ENCODE assay signal across 12 cellular contexts in the genomic region with DNA sequence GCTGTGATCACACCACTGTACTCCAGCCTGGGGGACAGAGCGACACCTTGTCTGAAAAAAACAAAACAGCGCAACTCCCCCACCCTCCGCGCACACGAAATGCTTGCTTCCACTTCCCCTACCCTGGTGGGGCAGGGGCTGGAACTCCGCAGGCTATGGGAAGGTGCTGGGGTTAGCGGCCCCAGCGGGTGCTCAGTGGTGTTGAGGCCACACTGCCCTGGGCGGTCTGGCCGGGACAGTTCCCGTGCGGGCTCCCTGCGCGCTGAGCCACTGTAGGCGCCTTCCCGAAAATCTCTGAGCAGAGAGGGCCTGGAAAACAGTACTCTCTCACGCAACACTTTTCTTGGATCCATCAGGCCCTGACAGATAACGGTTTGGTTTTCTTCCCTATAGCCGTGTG. TPM values are rescaled to one million over a fixed set of nuclear protein-coding genes. Genes with fewer than 3 reads are reported as not detected.
DNase-seq lines count a peak whose midpoint lies in the region; ATAC-seq and TF ChIP-seq lines count a peak whose summit lies in the region.
"Had no signal": no experiment of that assay in that cellular context is flagged by ENCODE, and none has a peak within 500 bp of the region (broad histone marks: within the 10 kb centered on the region; RNA-seq: fewer than 3 reads in every experiment).

No MANE protein-coding gene starts in this region.

- H3K4me1 Mint-ChIP-seq in HFFc6 (ENCODE audit: low read depth) (peaks cover 28% of the 10 kb centered on the region), endodermal cell (peaks cover 12% of the 10 kb centered on the region)

- peak overlapping the region; percentile 96 for H3K56ac ChIP-seq in mesendoderm (ENCODE audit: low read length)

- H2BK15ac ChIP-seq in mesendoderm (replicated peaks; ENCODE audit: low read depth) = no peak overlapping the region

- 90 to 96% methylated on average over 16 to 19 of the region's 19 CpGs for WGBS in endodermal cell (ENCODE audit: insufficient coverage in 1 of 2, insufficient read length in 1 of 2), 2 experiments
- WGBS in mesendoderm (ENCODE audit: extremely low coverage, insufficient coverage, low lambda C conversion rate) = no CpG with 5 or more reads among the region's 19 CpGs
- 77 to 88% (median 85%) methylated on average over 19 of the region's 19 CpGs for WGBS in stomach, 5 donors

- H3K9me3 Mint-ChIP-seq in HFFc6 = no peaks in the 10 kb centered on the region
- peaks cover 7% of the 10 kb centered on the region for H3K9me3 Mint-ChIP-seq in endodermal cell

- ATAC-seq in HG03457 (IDR thresholded peaks at IDR 0.05; ENCODE audit: unreplicated experiment) = no peak

- H2BK120ac ChIP-seq in mesendoderm (ENCODE audit: low read depth, low read length) = no peak overlapping the region

- no peak for TF ChIP-seq EP300 in stomach (IDR thresholded peaks at IDR 0.05)

- peak overlapping the region; percentile 66 for H3K23ac ChIP-seq in mesendoderm (ENCODE audit: low read length)

- H2BK5ac ChIP-seq in mesendoderm (ENCODE audit: low read length) = no peak overlapping the region

- H3K4me2 ChIP-seq in mesendoderm (ENCODE audit: low read length) = peak overlapping the region; percentile 51

- H3K18ac ChIP-seq in mesendoderm (ENCODE audit: low read length) = no peak overlapping the region

- H3K9ac ChIP-seq in endodermal cell (ENCODE audit: extremely low read depth, low read length, poor library complexity, severe bottlenecking) (peak overlapping the region; percentile 87), mesendoderm (ENCODE audit: low read length) (peak overlapping the region; percentile 83)

- no peak overlapping the region; the same call in 1 of the 2 replicates for H3K27ac Mint-ChIP-seq in HFFc6
- H3K27ac Mint-ChIP-seq in endodermal cell = peak overlapping the region; percentile 89

- H3K27me3 ChIP-seq in endodermal cell (ENCODE audit: control insufficient read depth, insufficient read depth, low read length, poor library complexity, severe bottlenecking) = no peaks in the 10 kb centered on the region
- no peaks in the 10 kb centered on the region for H3K27me3 ChIP-seq in mesendoderm (ENCODE audit: insufficient read depth, low read length, poor library complexity)
- peaks cover 0 to 32% (median 8%) of the 10 kb centered on the region in 3 donors for H3K27me3 ChIP-seq in stomach
- H3K27me3 ChIP-seq: adrenal gland, foreskin keratinocyte had no signal

- H3K36me3 ChIP-seq in endodermal cell (ENCODE audit: control insufficient read depth, insufficient read depth, low read length) (no peaks in the 10 kb centered on the region), mesendoderm (ENCODE audit: control insufficient read depth, insufficient read depth, low read length) (no peaks in the 10 kb centered on the region), stomach (no peaks in the 10 kb centered on the region)
- H3K36me3 ChIP-seq: adrenal gland had no signal

- no peak overlapping the region for H3K4ac ChIP-seq in mesendoderm (ENCODE audit: low read depth, low read length)

- no peak for TF ChIP-seq POLR2A in stomach (IDR thresholded peaks at IDR 0.05)

- peaks cover 5% of the 10 kb centered on the region for H3K4me1 ChIP-seq in endodermal cell (ENCODE audit: control insufficient read depth, insufficient read depth, low read length)
- H3K4me1 ChIP-seq in mesendoderm (ENCODE audit: control insufficient read depth, low read depth, low read length) = peaks cover 3% of the 10 kb centered on the region
- H3K4me1 ChIP-seq in stomach = peaks cover 21 to 44% (median 34%) of the 10 kb centered on the region in 4 donors
- H3K4me1 ChIP-seq: foreskin keratinocyte had no signal

- H3K79me2 ChIP-seq in mesendoderm (ENCODE audit: control insufficient read depth, insufficient read depth, low read length) = peaks cover 14% of the 10 kb centered on the region

- DNase-seq in HFFc6 (no peak), endodermal cell (no peak), mesendoderm (no peak), stomach (no peak), NCI-H345 treated with DMSO at 0.1 percent for 48 hours (lab: John Stamatoyannopoulos, UW; ENCODE audit: unreplicated experiment) (no peak), A172 (ENCODE audit: low spot score) (no peak)
- no peak for DNase-seq in stimulated activated CD4-positive, alpha-beta T cell treated with anti-CD3 and anti-CD28 coated beads, Interleukin-4, amount 100 ng/mL, for 4 hours
- DNase-seq: activated CD4-positive, alpha-beta T cell treated with anti-CD3 and anti-CD28 coated beads for 1 hour; left colon had no signal

- peaks cover 9% of the 10 kb centered on the region for H3K79me1 ChIP-seq in mesendoderm (ENCODE audit: low read length)

- H3K27ac ChIP-seq in endodermal cell (ENCODE audit: low read depth, low read length) = no peak overlapping the region
- peak overlapping the region; percentile 89 for H3K27ac ChIP-seq in mesendoderm (ENCODE audit: low read depth, low read length)
- peak overlapping the region in 4 of 5 donors; percentile 72 to 85 (median 83) for H3K27ac ChIP-seq in stomach
- H3K27ac ChIP-seq: foreskin keratinocyte had no signal

- H4K8ac ChIP-seq in mesendoderm (ENCODE audit: low read depth, low read length) = no peak overlapping the region

- no peak overlapping the region for H2AK5ac ChIP-seq in mesendoderm (ENCODE audit: low read length)

- intact Hi-C loops in stomach (cut with DNase I; ENCODE audit: low total_unique reads) = no loop called here

- no peak overlapping the region for H4K5ac ChIP-seq in mesendoderm (ENCODE audit: low read length)

- H3K4me3 ChIP-seq in endodermal cell (ENCODE audit: low read length) (peak overlapping the region; percentile 75), mesendoderm (ENCODE audit: low read length) (no peak overlapping the region), stomach (peak overlapping the region in 1 of 4 donors; percentile 90)

- H3K9me3 ChIP-seq in endodermal cell (ENCODE audit: control insufficient read depth, low read length) (peaks cover 3% of the 10 kb centered on the region), stomach (no peaks in the 10 kb centered on the region)
- H3K9me3 ChIP-seq: adrenal gland had no signal

- TF ChIP-seq CTCF in HFFc6 (IDR thresholded peaks at IDR 0.05) (no peak), endodermal cell (conservative IDR thresholded peaks at IDR 0.05) (no peak), stomach (IDR thresholded peaks at IDR 0.05) (no peak)

- H3K4me3 Mint-ChIP-seq in HFFc6 = 0 out of 2 replicates have a peak overlapping the region, but pooled peaks have one; percentile 28
- peak overlapping the region; percentile 53 for H3K4me3 Mint-ChIP-seq in endodermal cell

- H3K27me3 Mint-ChIP-seq in HFFc6 (ENCODE audit: insufficient read depth) (peaks cover 4% of the 10 kb centered on the region; the same call in 1 of the 2 replicates), endodermal cell (ENCODE audit: insufficient read depth) (peaks cover 7% of the 10 kb centered on the region)

- H3K36me3 Mint-ChIP-seq in HFFc6 (ENCODE audit: low read depth) = peaks cover 6% of the 10 kb centered on the region; the same call in 1 of the 2 replicates
- H3K36me3 Mint-ChIP-seq in endodermal cell (ENCODE audit: low read depth) = peaks cover 12% of the 10 kb centered on the region

RNA-seq across cellular contexts. Expression of a gene that starts 1.1 kb away (rescaled TPM):
- total RNA-seq in HFFc6 (2021; fragmentation: NEBNext Ultra II Directional; extraction: Animal tissue kit (Norgen Biotek cat#: 25700)) = 10 to 100 TPM; 27.8 to 35.1 (median 29.4) TPM
- total RNA-seq in endodermal cell (10 to 100 TPM; 45.4 to 48.6 TPM), stomach (10 to 100 TPM in 1 of 5 donors, 1 to 10 TPM in 3, under 1 TPM in 1; 0.29 to 12.9 (median 5.3) TPM)
- polyA plus RNA-seq in endodermal cell (2013, experiment 1 of 2) = 18.9 TPM
- polyA plus RNA-seq in endodermal cell (2013, experiment 2 of 2) = 21.1 TPM
- 7.2 TPM for polyA plus RNA-seq in mesendoderm (2013, experiment 1 of 2)
- polyA plus RNA-seq in mesendoderm (2013, experiment 2 of 2) = 7.3 TPM
- polyA plus RNA-seq in stomach = 1 to 10 TPM; 3.3 to 9.0 (median 6.0) TPM
- total RNA-seq in A172 (2014; rRNA removed; shearing (Covaris generic)) = 39.5 and 43.6 TPM in 2 replicates

RNA-seq across cellular contexts. Expression of a gene that starts 52.3 kb away (rescaled TPM):
- total RNA-seq in HFFc6 (2021; fragmentation: NEBNext Ultra II Directional; extraction: Animal tissue kit (Norgen Biotek cat#: 25700)) = 10 to 100 TPM; 75.2 to 91.0 (median 86.8) TPM
- total RNA-seq in endodermal cell (100 to 1,000 TPM; 147 to 160 TPM), stomach (100 to 1,000 TPM in 1 of 5 donors, 10 to 100 TPM in 4; 39.1 to 146 (median 61.6) TPM)
- polyA plus RNA-seq in endodermal cell (2013, experiment 1 of 2) = 289 TPM
- 277 TPM for polyA plus RNA-seq in endodermal cell (2013, experiment 2 of 2)
- 201 TPM for polyA plus RNA-seq in mesendoderm (2013, experiment 1 of 2)
- 204 TPM for polyA plus RNA-seq in mesendoderm (2013, experiment 2 of 2)
- polyA plus RNA-seq in stomach = 10 to 100 TPM; 35.4 to 73.2 (median 51.7) TPM
- total RNA-seq in A172 (2014; rRNA removed; shearing (Covaris generic)) = 223 and 256 TPM in 2 replicates
